Comparison of ENCODE assay signal across 10 cellular contexts in the genomic region with DNA sequence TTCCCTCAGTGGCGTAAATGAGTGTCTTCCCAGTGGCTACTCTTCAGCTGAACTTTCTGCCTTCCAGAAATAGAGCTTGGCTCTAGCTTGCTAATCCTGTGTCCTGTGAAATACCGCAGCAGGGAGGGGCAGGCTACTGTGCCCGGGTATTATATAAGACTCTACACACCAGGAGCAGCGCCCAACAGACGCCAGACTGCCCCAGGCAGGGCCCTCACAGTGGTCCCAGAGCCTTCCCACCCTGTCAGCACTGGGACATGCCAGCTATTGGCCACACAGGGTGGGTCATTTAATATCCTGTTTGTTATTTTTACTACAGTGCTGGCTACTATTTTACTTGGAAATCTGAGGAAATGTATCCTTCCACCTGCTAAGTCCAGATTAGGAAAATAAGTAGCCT.
DNase-seq lines count a peak whose midpoint lies in the region; ATAC-seq and TF ChIP-seq lines count a peak whose summit lies in the region.
"Had no signal": no experiment of that assay in that cellular context is flagged by ENCODE, and none has a peak within 500 bp of the region (broad histone marks: within the 10 kb centered on the region; RNA-seq: fewer than 3 reads in every experiment).

No MANE protein-coding gene starts in this region.

- TF ChIP-seq POLR2A in body of pancreas (IDR thresholded peaks at IDR 0.05) = peak in 1 of 3 donors; percentile 29
- TF ChIP-seq POLR2A in erythroblast (IDR thresholded peaks at IDR 0.05; ENCODE audit: low read length) = no peak

- no peak overlapping the region for H3K9ac ChIP-seq in GM23248

- no peaks in the 10 kb centered on the region for H3K36me3 Mint-ChIP-seq in activated CD8-positive, alpha-beta T cell treated with anti-CD3 and anti-CD28 coated beads, Interleukin-2, amount 10 ng/mL, durations not matched to agents 7 days and 5 days (ENCODE audit: low read depth)

- intact Hi-C loops in body of pancreas (cut with DNase I) (no loop called here), left ventricle myocardium superior (cut with micrococcal nuclease) (loop anchor here (5.0 kb wide), 2 partner anchors 39 to 46 kb away; no protein-coding TSS in a partner anchor)

- DNase-seq in GM23248 (peak; percentile 47), body of pancreas (peak; percentile 40 to 64 (median 55)), left ventricle myocardium superior (peak; percentile 85), renal cortical epithelial cell (ENCODE audit: low read depth) (peak; percentile 51), erythroblast (lab: John Stamatoyannopoulos, UW) (no peak), kidney glomerular epithelial cell (lab: John Stamatoyannopoulos, UW) (no peak)
- no peak for DNase-seq in activated CD8-positive, alpha-beta T cell treated with anti-CD3 and anti-CD28 coated beads, Interleukin-2, amount 10 ng/mL, durations not matched to agents 7 days and 5 days
- DNase-seq: DMS79 treated with DMSO at 0.1 percent for 48 hours, NCI-H1105 had no signal

- H3K27me3 ChIP-seq in GM23248 (replicated peaks; ENCODE audit: insufficient read depth) = no peaks in the 10 kb centered on the region
- H3K27me3 ChIP-seq in body of pancreas = no peaks in the 10 kb centered on the region

- in situ Hi-C loops in GM23248 (cut with MboI) = no loop called here

- H3K9me3 ChIP-seq in GM23248 (ENCODE audit: low read depth) = no peaks in the 10 kb centered on the region
- H3K9me3 ChIP-seq in body of pancreas = no peaks in the 10 kb centered on the region

- H3K4me3 Mint-ChIP-seq in activated CD8-positive, alpha-beta T cell treated with anti-CD3 and anti-CD28 coated beads, Interleukin-2, amount 10 ng/mL, durations not matched to agents 7 days and 5 days = no peak overlapping the region

- H3K9me2 ChIP-seq in GM23248 (ENCODE audit: insufficient read depth) = no peaks in the 10 kb centered on the region

- no peaks in the 10 kb centered on the region for H4K20me1 ChIP-seq in GM23248 (ENCODE audit: insufficient read depth)

- H3F3A ChIP-seq in GM23248 (ENCODE audit: insufficient read depth) = peaks cover 25% of the 10 kb centered on the region; the same call in 1 of the 2 replicates

- CTCF ChIA-PET in activated CD8-positive, alpha-beta T cell treated with anti-CD3 and anti-CD28 coated beads, Interleukin-2, amount 10 ng/mL, durations not matched to agents 7 days and 5 days (lab: Charles Lee) = no interaction called here

- H3K27me3 Mint-ChIP-seq in activated CD8-positive, alpha-beta T cell treated with anti-CD3 and anti-CD28 coated beads, Interleukin-2, amount 10 ng/mL, durations not matched to agents 7 days and 5 days (ENCODE audit: low read depth) = peaks cover 15% of the 10 kb centered on the region

- H2AFZ ChIP-seq in GM23248 = no peak overlapping the region

- 43 to 70% methylated on average over 5 of the region's 5 CpGs for WGBS in GM23248 (ENCODE audit: low coverage in 1 of 2, low lambda C conversion rate in 2 of 2, missing lambda C conversion rate in 2 of 2), 2 experiments
- 31 to 39% methylated on average over 4 to 5 of the region's 5 CpGs for WGBS in body of pancreas, 2 donors

- H3K36me3 ChIP-seq in GM23248 (ENCODE audit: low read depth) = no peaks in the 10 kb centered on the region
- H3K36me3 ChIP-seq in body of pancreas (replicated peaks in 1 of 2; ENCODE audit: insufficient read depth in 1 of 2, low read depth in 2 of 2) = no peaks in the 10 kb centered on the region

- POLR2A ChIA-PET in activated CD8-positive, alpha-beta T cell treated with anti-CD3 and anti-CD28 coated beads, Interleukin-2, amount 10 ng/mL, durations not matched to agents 7 days and 5 days (lab: Charles Lee) = no interaction called here

- H3K4me2 ChIP-seq in GM23248 (ENCODE audit: unreplicated experiment) = peak overlapping the region; percentile 0

- no peak overlapping the region for H3K4me3 ChIP-seq in GM23248
- H3K4me3 ChIP-seq in body of pancreas = no peak overlapping the region

- no peak for TF ChIP-seq CTCF in body of pancreas (IDR thresholded peaks at IDR 0.05)

- H3K9me3 Mint-ChIP-seq in activated CD8-positive, alpha-beta T cell treated with anti-CD3 and anti-CD28 coated beads, Interleukin-2, amount 10 ng/mL, durations not matched to agents 7 days and 5 days (ENCODE audit: insufficient read depth) = no peaks in the 10 kb centered on the region

- H3K27ac Mint-ChIP-seq in activated CD8-positive, alpha-beta T cell treated with anti-CD3 and anti-CD28 coated beads, Interleukin-2, amount 10 ng/mL, durations not matched to agents 7 days and 5 days = no peak overlapping the region

- ATAC-seq in body of pancreas (peak; percentile 90), left ventricle myocardium superior (peak; percentile 95), HG03095 (IDR thresholded peaks at IDR 0.05; ENCODE audit: unreplicated experiment) (no peak)
- no peak for ATAC-seq in activated CD8-positive, alpha-beta T cell treated with anti-CD3 and anti-CD28 coated beads, Interleukin-2, amount 10 ng/mL, durations not matched to agents 7 days and 5 days

- H3K4me1 ChIP-seq in GM23248 (ENCODE audit: insufficient read depth) (peaks cover 31% of the 10 kb centered on the region), body of pancreas (peaks cover 19% of the 10 kb centered on the region)

- H3K27ac ChIP-seq in GM23248 = no peak overlapping the region
- H3K27ac ChIP-seq in body of pancreas = peak overlapping the region; percentile 2 to 40 (median 15)

- H3K79me2 ChIP-seq in GM23248 (ENCODE audit: insufficient read depth) = no peaks in the 10 kb centered on the region

- no peaks in the 10 kb centered on the region for H3K4me1 Mint-ChIP-seq in activated CD8-positive, alpha-beta T cell treated with anti-CD3 and anti-CD28 coated beads, Interleukin-2, amount 10 ng/mL, durations not matched to agents 7 days and 5 days (ENCODE audit: low read depth)

Comparison
In these comparisons a context has a peak if more than half of its experiments do, and no peak if none do; other contexts are left out.
1. DNase-seq: peak in GM23248 (single experiment), body of pancreas (4 of 4), left ventricle myocardium superior (single experiment) and renal cortical epithelial cell (single experiment); none in erythroblast (0 of 2), activated CD8-positive, alpha-beta T cell treated with anti-CD3 and anti-CD28 coated beads, Interleukin-2, amount 10 ng/mL, durations not matched to agents 7 days and 5 days (single experiment) and kidney glomerular epithelial cell (single experiment).
2. ATAC-seq: peak in body of pancreas (single experiment) and left ventricle myocardium superior (single experiment); none in HG03095 (single experiment) and activated CD8-positive, alpha-beta T cell treated with anti-CD3 and anti-CD28 coated beads, Interleukin-2, amount 10 ng/mL, durations not matched to agents 7 days and 5 days (single experiment).